8 cellular contexts compared by ENCODE assay signal in the genomic region with DNA sequence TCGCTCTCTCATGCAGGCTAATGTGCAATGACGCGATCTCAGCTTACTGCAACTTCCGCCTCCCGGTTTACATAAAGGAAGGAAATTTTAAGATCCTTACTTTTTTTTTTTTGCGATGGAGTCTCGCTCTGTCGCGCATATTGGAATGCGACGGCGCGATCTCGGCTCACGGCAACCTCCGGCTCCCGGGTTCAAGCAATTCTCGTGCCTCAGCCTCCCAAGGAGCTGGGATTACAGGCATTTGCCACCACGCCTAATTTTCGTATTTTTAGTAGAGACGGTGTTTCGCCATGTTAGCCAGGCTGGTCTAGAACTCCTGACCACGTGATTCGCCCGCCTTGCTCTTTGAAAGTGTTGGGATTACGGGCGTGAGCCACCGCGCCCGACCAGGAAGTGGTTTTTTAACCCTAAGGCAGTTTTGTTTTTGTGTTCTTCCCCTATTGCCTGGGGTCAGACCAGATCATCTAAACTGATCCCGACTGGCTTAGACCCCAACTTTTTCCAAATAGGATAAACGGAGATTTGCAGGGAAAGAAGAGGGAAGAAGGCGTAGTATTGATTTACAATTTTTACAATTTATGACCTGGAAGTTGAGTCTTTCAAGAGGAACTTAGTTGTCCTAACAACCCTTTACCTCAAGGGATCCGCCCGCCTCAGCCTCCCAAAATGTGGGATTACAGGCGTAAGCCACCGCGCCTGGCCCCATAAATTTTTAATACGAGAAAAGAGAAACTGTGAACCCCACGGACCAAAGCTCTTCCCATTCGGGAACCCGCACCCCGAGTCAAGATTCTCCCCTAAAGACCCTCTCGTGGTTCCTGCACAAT.
A peak's percentile ranks its signal among the peaks of the same experiment; 100 is the strongest.
DNase-seq lines count a peak whose midpoint lies in the region; ATAC-seq, FAIRE-seq and TF ChIP-seq lines count a peak whose summit lies in the region.

No MANE protein-coding gene starts in this region.

- H3K9me3 ChIP-seq in left lung: peaks cover 0 to 9% of the 10 kb centered on the region in 2 donors

- no peak for TF ChIP-seq CTCF in left lung (IDR thresholded peaks at IDR 0.05)

- H3K27me3 ChIP-seq in left lung: no peaks in the 10 kb centered on the region

- H3K4me1 ChIP-seq in left lung: no peaks in the 10 kb centered on the region

- intact Hi-C loops in left lung (cut with DNase I): no loop called here

- DNase-seq in GM19239 (ENCODE audit: insufficient read length, low spot score): no peak
- peak; percentile 4 for DNase-seq in T-helper 22 cell (ENCODE audit: low read depth)
- DNase-seq in dermis blood vessel endothelial cell: peak; percentile 73
- peak; percentile 75 to 80 for DNase-seq in left lung
- DNase-seq in stimulated activated CD4-positive, alpha-beta T cell treated with anti-CD3 and anti-CD28 coated beads, Interleukin-2, amount 100 ng/mL, for 48 hours: peak; percentile 10 to 12
- DNase-seq in GDM1 (lab: John Stamatoyannopoulos, UW): no peak
- no peak for DNase-seq in COR-L47 (lab: John Stamatoyannopoulos, UW)

- peaks cover 0 to 3% of the 10 kb centered on the region in 2 donors for H3K36me3 ChIP-seq in left lung

- peak overlapping the region; percentile 41 to 56 for H3K4me3 ChIP-seq in left lung

- FAIRE-seq in GM19239 (lab: Jason Lieb, UNC): peak; percentile 57

- ATAC-seq in left lung (peak; percentile 72), GM18861 (IDR thresholded peaks at IDR 0.05; ENCODE audit: unreplicated experiment) (no peak)

- H3K27ac ChIP-seq in left lung: peak overlapping the region; percentile 89

Comparison
In these comparisons a context has a peak if more than half of its experiments do, and no peak if none do; other contexts are left out.
1. DNase-seq: peak in T-helper 22 cell (single experiment), dermis blood vessel endothelial cell (single experiment), left lung (2 of 2) and stimulated activated CD4-positive, alpha-beta T cell treated with anti-CD3 and anti-CD28 coated beads, Interleukin-2, amount 100 ng/mL, for 48 hours (2 of 2); none in GM19239 (single experiment), GDM1 (single experiment) and COR-L47 (single experiment).